Comparison of ENCODE assay signal across 9 cellular contexts in the genomic region with DNA sequence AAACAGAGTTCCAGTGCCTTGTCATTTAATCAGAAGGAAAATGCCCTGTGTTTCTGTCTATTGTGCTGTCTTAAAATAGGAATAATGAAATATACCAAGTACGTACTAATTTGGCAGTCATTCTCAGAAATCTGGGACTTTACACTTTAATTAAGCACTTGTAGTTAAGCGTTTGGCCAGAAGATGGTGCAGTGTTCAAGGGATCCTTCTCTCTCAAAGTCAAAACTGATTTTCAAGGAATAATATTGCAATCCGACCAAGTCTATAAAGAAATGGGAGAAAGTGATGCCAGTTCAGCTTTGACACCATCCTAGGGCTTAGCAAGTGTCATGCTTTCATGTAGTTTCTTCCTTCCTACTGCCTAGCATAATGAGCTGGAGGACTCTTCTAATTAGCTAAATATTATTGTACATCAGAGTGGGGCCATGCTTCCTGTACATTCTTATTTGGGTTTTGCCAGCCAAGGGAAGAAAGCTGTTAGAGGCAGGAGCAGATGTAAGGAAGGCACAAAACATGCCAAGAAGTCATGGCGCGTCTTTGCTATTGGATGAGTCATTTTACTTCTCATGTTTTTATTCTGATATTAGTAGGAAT.
A peak's percentile ranks its signal among the peaks of the same experiment; 100 is the strongest.
DNase-seq lines count a peak whose midpoint lies in the region; ATAC-seq, FAIRE-seq and TF ChIP-seq lines count a peak whose summit lies in the region.
"Had no signal": no experiment of that assay in that cellular context is flagged by ENCODE, and none has a peak within 500 bp of the region (broad histone marks: within the 10 kb centered on the region; RNA-seq: fewer than 3 reads in every experiment).

No MANE protein-coding gene starts in this region.

- H3K4me3 ChIP-seq in GM23338 (no peak overlapping the region), OCI-LY3 (ENCODE audit: low read length) (no peak overlapping the region), neural cell (ENCODE audit: low read length) (no peak overlapping the region)
- H3K4me3 ChIP-seq: skin epidermis had no signal

- H3K4me2 ChIP-seq in GM23338 (no peak overlapping the region), OCI-LY3 (ENCODE audit: low read length) (no peak overlapping the region), neural cell (ENCODE audit: low read length) (no peak overlapping the region)

- no peaks in the 10 kb centered on the region for H3F3A ChIP-seq in GM23338 (replicated peaks; ENCODE audit: low read depth)
- no peaks in the 10 kb centered on the region for H3F3A ChIP-seq in neural cell (ENCODE audit: insufficient read depth, low read length, poor library complexity, severe bottlenecking)

- H3K4me1 Mint-ChIP-seq in GM23338 = peaks cover 28% of the 10 kb centered on the region; the same call in 2 of the 3 replicates

- H3K27me3 Mint-ChIP-seq in GM23338 (ENCODE audit: insufficient read depth, low read depth, poor library complexity) = peaks cover 3% of the 10 kb centered on the region

- H3K9me3 Mint-ChIP-seq in GM23338 = no peaks in the 10 kb centered on the region

- no peak for TF ChIP-seq EP300 in neural cell (conservative IDR thresholded peaks at IDR 0.05; ENCODE audit: poor library complexity, severe bottlenecking)

- H3K4me3 Mint-ChIP-seq in GM23338 = no peak overlapping the region

- peaks cover 8% of the 10 kb centered on the region; the same call in 1 of the 2 replicates for H3K4me1 ChIP-seq in GM23338 (ENCODE audit: insufficient read depth)
- no peaks in the 10 kb centered on the region for H3K4me1 ChIP-seq in OCI-LY3 (ENCODE audit: low read length)

- no peaks in the 10 kb centered on the region for H3K36me3 Mint-ChIP-seq in GM23338 (ENCODE audit: low read depth)

- no peak overlapping the region for H3K27ac Mint-ChIP-seq in GM23338

- H3K9me2 ChIP-seq in GM23338 (ENCODE audit: insufficient read depth) (no peaks in the 10 kb centered on the region), neural cell (ENCODE audit: insufficient read depth, low read length) (no peaks in the 10 kb centered on the region)

- peak; percentile 74 to 75 for TF ChIP-seq CTCF in GM23338 (conservative IDR thresholded peaks at IDR 0.05; ENCODE audit: low read depth in 2 of 2)
- peak; percentile 85 for TF ChIP-seq CTCF in OCI-LY3 (IDR thresholded peaks at IDR 0.05; ENCODE audit: low read depth, low read length)
- TF ChIP-seq CTCF in neural cell (IDR thresholded peaks at IDR 0.05; ENCODE audit: poor library complexity, severe bottlenecking) = peak; percentile 88

- H2AFZ ChIP-seq in GM23338 = no peak overlapping the region
- no peak overlapping the region for H2AFZ ChIP-seq in OCI-LY3 (ENCODE audit: low read depth, low read length)
- H2AFZ ChIP-seq in neural cell (ENCODE audit: low read depth, low read length) = no peak overlapping the region

- H3K79me2 ChIP-seq in GM23338 (replicated peaks; ENCODE audit: insufficient read depth) (no peaks in the 10 kb centered on the region), OCI-LY3 (ENCODE audit: low read length) (no peaks in the 10 kb centered on the region), neural cell (replicated peaks; ENCODE audit: insufficient read depth, low read length) (no peaks in the 10 kb centered on the region)

- no peak overlapping the region for H3K27ac ChIP-seq in GM23338 (ENCODE audit: low read depth)
- no peak overlapping the region for H3K27ac ChIP-seq in OCI-LY3 (ENCODE audit: low read length)
- no peak overlapping the region for H3K27ac ChIP-seq in neural cell (ENCODE audit: low read length)
- H3K27ac ChIP-seq: skin epidermis had no signal

- no peaks in the 10 kb centered on the region for H4K20me1 ChIP-seq in GM23338 (replicated peaks; ENCODE audit: insufficient read depth)
- H4K20me1 ChIP-seq in OCI-LY3 (ENCODE audit: insufficient read depth, low read length) = no peaks in the 10 kb centered on the region
- no peaks in the 10 kb centered on the region for H4K20me1 ChIP-seq in neural cell (ENCODE audit: insufficient read depth)

- H3K27me3 ChIP-seq in GM23338 (ENCODE audit: insufficient read depth) (no peaks in the 10 kb centered on the region), OCI-LY3 (ENCODE audit: low read depth, low read length) (peaks cover 64% of the 10 kb centered on the region), neural cell (ENCODE audit: insufficient read depth, low read depth, low read length) (no peaks in the 10 kb centered on the region)

- DNase-seq in Daoy (ENCODE audit: low read depth) (peak; percentile 27), GM23338 (ENCODE audit: low spot score) (peak; percentile 63)
- no peak for DNase-seq in stimulated activated naive CD4-positive, alpha-beta T cell treated with Interleukin-2 at 50 U/mL for 16 hours (lab: John Stamatoyannopoulos, UW)
- DNase-seq in activated T-cell treated with anti-CD3 and anti-CD28 coated beads, Interleukin-2, amount 50 U/mL, for 1 hour = no peak

- no peak overlapping the region for H3K9ac ChIP-seq in OCI-LY3 (ENCODE audit: low read length)
- H3K9ac ChIP-seq in neural cell (ENCODE audit: low read length) = no peak overlapping the region

- peak; percentile 62 for FAIRE-seq in endometrium (lab: Jason Lieb, UNC)

- TF ChIP-seq RAD21 in neural cell (conservative IDR thresholded peaks at IDR 0.05) = peak; percentile 90

- no peaks in the 10 kb centered on the region for H3K9me3 ChIP-seq in OCI-LY3 (ENCODE audit: insufficient read depth, low read length)
- no peaks in the 10 kb centered on the region for H3K9me3 ChIP-seq in neural cell (ENCODE audit: low read length)

- H3K36me3 ChIP-seq in GM23338 (ENCODE audit: insufficient read depth) (no peaks in the 10 kb centered on the region), OCI-LY3 (replicated peaks; ENCODE audit: low read depth, low read length) (no peaks in the 10 kb centered on the region), neural cell (ENCODE audit: insufficient read depth, low read length) (no peaks in the 10 kb centered on the region)

- no peak for ATAC-seq in GM23338
- ATAC-seq in GM19395 (IDR thresholded peaks at IDR 0.05; ENCODE audit: unreplicated experiment) = no peak

TF ChIP-seq in GM23338, 12 proteins besides CTCF, POLR2A, EP300 and RAD21 (continues in another document):
- TF ChIP-seq POLR2AphosphoS5 (IDR thresholded peaks at IDR 0.05; ENCODE audit: low read depth) = no peak

TF ChIP-seq in neural cell, 6 proteins besides CTCF, POLR2A, EP300 and RAD21:
- TF ChIP-seq MXI1 (conservative IDR thresholded peaks at IDR 0.05; ENCODE audit: poor library complexity, severe bottlenecking) (peak; percentile 12), POLR2AphosphoS5 (IDR thresholded peaks at IDR 0.05) (no peak), EZH2 (IDR thresholded peaks at IDR 0.05; ENCODE audit: borderline replicate concordance, insufficient read depth, low read length, poor library complexity, severe bottlenecking) (no peak), TAF1 (IDR thresholded peaks at IDR 0.05; ENCODE audit: low read depth) (no peak), SMC3 (conservative IDR thresholded peaks at IDR 0.05; ENCODE audit: poor library complexity) (peak; percentile 90)
TF ChIP-seq in neural cell: peak in this region for 2.

Comparison
In these comparisons a context has a peak if more than half of its experiments do, and no peak if none do; other contexts are left out.
1. DNase-seq: peak in Daoy (single experiment) and GM23338 (single experiment); none in stimulated activated naive CD4-positive, alpha-beta T cell treated with Interleukin-2 at 50 U/mL for 16 hours (single experiment) and activated T-cell treated with anti-CD3 and anti-CD28 coated beads, Interleukin-2, amount 50 U/mL, for 1 hour (single experiment).
2. Peak in every context shown above with its lines, with median percentiles within 50 percentile points of each other: CTCF ChIP-seq.